11 cellular contexts compared by ENCODE assay signal in genomic region chr17:5516060-5516792, GRCh38. TPM values are rescaled to one million over a fixed set of nuclear protein-coding genes. Genes with fewer than 3 reads are reported as not detected.
DNase-seq lines count a peak whose midpoint lies in the region; ATAC-seq and TF ChIP-seq lines count a peak whose summit lies in the region.
"Had no signal": no experiment of that assay in that cellular context is flagged by ENCODE, and none has a peak within 500 bp of the region (broad histone marks: within the 10 kb centered on the region; RNA-seq: fewer than 3 reads in every experiment).

No MANE protein-coding gene starts in this region.

- intact Hi-C loops in tibial artery (cut with DNase I; ENCODE audit: low total_unique reads): no loop called here
- intact Hi-C loops in spleen (cut with DNase I; ENCODE audit: low total_unique reads): no loop called here

- H3K9me3 ChIP-seq in RWPE2 (ENCODE audit: severe bottlenecking): no peaks in the 10 kb centered on the region
- H3K9me3 ChIP-seq in tibial artery: no peaks in the 10 kb centered on the region
- H3K9me3 ChIP-seq in spleen: no peaks in the 10 kb centered on the region

- H3K4me3 ChIP-seq in RWPE2 (ENCODE audit: severe bottlenecking) (no peak overlapping the region), tibial artery (no peak overlapping the region), spleen (no peak overlapping the region)

- TF ChIP-seq CTCF in RWPE2 (IDR thresholded peaks at IDR 0.05; ENCODE audit: poor library complexity, severe bottlenecking): no peak
- TF ChIP-seq CTCF in tibial artery (IDR thresholded peaks at IDR 0.05): no peak
- TF ChIP-seq CTCF in spleen (IDR thresholded peaks at IDR 0.05 in 8 of 11, conservative IDR thresholded peaks at IDR 0.05 in 3 of 11): no peak

- DNase-seq in GOT3 (lab: John Stamatoyannopoulos, UW): peak; percentile 40
- DNase-seq in RWPE2 (ENCODE audit: low spot score): no peak
- DNase-seq in fibroblast of peridontal ligament (ENCODE audit: extremely low read depth): peak; percentile 97
- DNase-seq in renal cortical epithelial cell (ENCODE audit: low read depth): peak; percentile 99
- no peak for DNase-seq in tibial artery
- DNase-seq in DMS 273 treated with DMSO at 0.1 percent for 48 hours (lab: John Stamatoyannopoulos, UW): no peak
- DNase-seq in spleen: no peak
- DNase-seq: activated CD4-positive, alpha-beta T cell treated with anti-CD3 and anti-CD28 coated beads for 36 hours; naive B cell; NCI-H510A had no signal

- peak; percentile 97 for ATAC-seq in RWPE2 (ENCODE audit: low read depth)
- no peak for ATAC-seq in GM21619 (IDR thresholded peaks at IDR 0.05; ENCODE audit: unreplicated experiment)
- ATAC-seq: activated CD4-positive, alpha-beta T cell treated with anti-CD3 and anti-CD28 coated beads for 36 hours had no signal

- WGBS in spleen, 5 donors: 76 to 89% (median 82%) methylated on average over 5 of the region's 5 CpGs

- H3K27me3 ChIP-seq in RWPE2 (ENCODE audit: insufficient read depth, poor library complexity, severe bottlenecking): no peaks in the 10 kb centered on the region
- H3K27me3 ChIP-seq in tibial artery: no peaks in the 10 kb centered on the region
- no peaks in the 10 kb centered on the region for H3K27me3 ChIP-seq in spleen (replicated peaks in 1 of 7)

- no peak for TF ChIP-seq POLR2A in spleen (IDR thresholded peaks at IDR 0.05)

- H3K4me1 ChIP-seq in RWPE2 (ENCODE audit: insufficient read depth, poor library complexity, severe bottlenecking) (peaks cover 15% of the 10 kb centered on the region), tibial artery (peaks cover 0 to 10% (median 1%) of the 10 kb centered on the region in 4 donors), spleen (peaks cover 0 to 14% (median 0%) of the 10 kb centered on the region in 6 donors)

- H3K27ac ChIP-seq in RWPE2 (ENCODE audit: poor library complexity, severe bottlenecking) (peak overlapping the region; percentile 85), tibial artery (peak overlapping the region in 1 of 2 donors; percentile 31), spleen (no peak overlapping the region)

- H3K36me3 ChIP-seq in RWPE2 (ENCODE audit: low read depth) (peaks cover 18% of the 10 kb centered on the region), tibial artery (peaks cover 4 to 33% (median 22%) of the 10 kb centered on the region in 3 donors), spleen (peaks cover 0 to 71% (median 35%) of the 10 kb centered on the region in 6 donors)

RNA-seq across cellular contexts. Expression of gene MIS12, which starts 29.9 kb away (rescaled TPM):
- 19.4 and 27.2 TPM in 2 replicates for total RNA-seq in renal cortical epithelial cell
- total RNA-seq in spleen: 10 to 100 TPM; 19.0 to 46.3 (median 21.8) TPM
- 10 to 100 TPM; 15.5 to 19.3 (median 16.3) TPM for polyA plus RNA-seq in spleen

RNA-seq across cellular contexts. Expression of gene DERL2, which starts 30.2 kb away (rescaled TPM):
- total RNA-seq in renal cortical epithelial cell (41.5 and 56.6 TPM in 2 replicates), spleen (10 to 100 TPM; 37.1 to 55.9 (median 49.3) TPM)
- 10 to 100 TPM; 54.5 to 67.7 (median 62.3) TPM for polyA plus RNA-seq in spleen

RNA-seq across cellular contexts. Expression of gene DHX33, which starts 47.4 kb away (rescaled TPM):
- total RNA-seq in renal cortical epithelial cell (10.1 and 16.2 TPM in 2 replicates), spleen (10 to 100 TPM in 6 of 7 donors, 1 to 10 TPM in 1; 9.8 to 13.7 (median 12.1) TPM)
- polyA plus RNA-seq in spleen: 1 to 10 TPM; 4.1 to 5.8 (median 5.5) TPM

Comparison
In these comparisons a context has a peak if more than half of its experiments do, and no peak if none do; other contexts are left out.
1. DNase-seq: peak in GOT3 (single experiment), fibroblast of peridontal ligament (single experiment) and renal cortical epithelial cell (single experiment); none in RWPE2 (single experiment), tibial artery (0 of 2), DMS 273 treated with DMSO at 0.1 percent for 48 hours (single experiment) and spleen (single experiment).